Comparison of ENCODE assay signal across 28 cellular contexts in the genomic region with DNA sequence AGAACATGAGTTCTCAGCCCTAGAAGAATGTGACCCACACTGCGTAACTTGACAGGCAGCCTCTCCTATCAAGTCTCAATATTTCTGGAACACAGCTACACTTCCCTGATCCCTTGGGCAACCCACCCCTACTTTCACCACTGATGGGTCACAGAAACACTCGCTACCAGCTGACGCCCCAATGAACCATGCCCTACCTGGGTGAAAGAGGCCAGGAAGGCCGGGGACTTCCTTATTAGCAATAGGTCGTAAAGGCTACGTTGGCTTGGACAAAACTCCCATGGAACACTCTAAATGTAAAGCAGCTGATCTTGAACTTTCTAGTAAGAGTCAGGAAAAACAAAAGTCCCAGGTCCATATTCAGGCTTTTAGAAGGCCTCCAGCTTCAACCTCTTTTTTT.
"Had no signal": no experiment of that assay in that cellular context is flagged by ENCODE, and none has a peak within 500 bp of the region (broad histone marks: within the 10 kb centered on the region; RNA-seq: fewer than 3 reads in every experiment).

No MANE protein-coding gene starts in this region.

- H3K4me3 ChIP-seq: heart right ventricle, hepatocyte, left lung, lower lobe of right lung, pancreas, prostate gland, skin epidermis, spleen, suprapubic skin, thoracic aorta, tibial artery, upper lobe of left lung, vagina had no signal

- H3K4me1 ChIP-seq: heart right ventricle, left lung, lower lobe of right lung, pancreas, prostate gland, spleen, suprapubic skin, tibial artery, upper lobe of left lung, vagina had no signal

- H3K36me3 ChIP-seq: left lung, lower lobe of right lung, pancreas, prostate gland, suprapubic skin, thoracic aorta, vagina had no signal

- H3K27ac ChIP-seq: heart right ventricle, hepatocyte, left lung, lower lobe of right lung, pancreas, prostate gland, skin epidermis, spleen, suprapubic skin, thoracic aorta, tibial artery, upper lobe of left lung, vagina had no signal

- H3K9me3 ChIP-seq: heart right ventricle, left lung, lower lobe of right lung, pancreas, prostate gland, spleen, suprapubic skin, thoracic aorta, tibial artery, upper lobe of left lung, vagina had no signal

- ATAC-seq: heart right ventricle; left cardiac atrium; left lung; lower lobe of right lung; naive thymus-derived CD4-positive, alpha-beta T cell; natural killer cell treated with Interleukin-12 subunit alpha and Interleukin-12 subunit beta and Interleukin-15 and Interleukin-18, amount 100 ng/mL, for 72 hours; pancreas; right cardiac atrium; sciatic nerve; stimulated activated effector memory CD8-positive, alpha-beta T cell treated with anti-CD3 and anti-CD28 coated beads, Interleukin-12 subunit alpha, Interleukin-12 subunit beta, amount 100 ng/mL, for 72 hours had no signal

- FAIRE-seq: keratinocyte, pancreas had no signal

- DNase-seq: heart right ventricle; kidney glomerular epithelial cell; left cardiac atrium; left lung; lower lobe of right lung; mammary epithelial cell; mesendoderm; naive thymus-derived CD4-positive, alpha-beta T cell; nucleus accumbens; pancreas; posterior cingulate gyrus; retina; right cardiac atrium; spleen; stimulated activated CD4-positive, alpha-beta T cell treated with anti-CD3 and anti-CD28 coated beads, Interleukin-4, amount 100 ng/mL, for 24 hours; stimulated activated naive CD4-positive, alpha-beta T cell; tibial artery; upper lobe of left lung had no signal

- H3K27me3 ChIP-seq: heart right ventricle, hepatocyte, left lung, pancreas, spleen, suprapubic skin, tibial artery, upper lobe of left lung, vagina had no signal
